In genomic region chr3:169846458-169847193, GRCh38 we compare ENCODE assay signal across 11 cellular contexts. TPM values are rescaled to one million over a fixed set of nuclear protein-coding genes. Genes with fewer than 3 reads are reported as not detected.
A peak's percentile ranks its signal among the peaks of the same experiment; 100 is the strongest.
DNase-seq lines count a peak whose midpoint lies in the region; ATAC-seq and TF ChIP-seq lines count a peak whose summit lies in the region.
"Had no signal": no experiment of that assay in that cellular context is flagged by ENCODE, and none has a peak within 500 bp of the region (broad histone marks: within the 10 kb centered on the region; RNA-seq: fewer than 3 reads in every experiment).

No MANE protein-coding gene starts in this region.

- no peak overlapping the region for H3K4me3 ChIP-seq in esophagus squamous epithelium
- H3K4me3 ChIP-seq: skin epidermis had no signal

- no peaks in the 10 kb centered on the region for H3K9me3 ChIP-seq in esophagus squamous epithelium

- TF ChIP-seq CTCF in esophagus squamous epithelium (IDR thresholded peaks at IDR 0.05), result no peak

- H3K27ac ChIP-seq in epithelial cell of prostate (peak overlapping the region; percentile 55), esophagus squamous epithelium (no peak overlapping the region)
- H3K27ac ChIP-seq: skin epidermis had no signal

- no peaks in the 10 kb centered on the region for H3K4me1 ChIP-seq in esophagus squamous epithelium

- ATAC-seq in GM21381 (IDR thresholded peaks at IDR 0.05; ENCODE audit: unreplicated experiment) (peak; percentile 91), HG03432 (IDR thresholded peaks at IDR 0.05; ENCODE audit: unreplicated experiment) (peak; percentile 99)
- no peak for ATAC-seq in stimulated activated naive CD8-positive, alpha-beta T cell treated with anti-CD3 and anti-CD28 coated beads, Interleukin-15, Interleukin-2, amounts not matched to agents 100 U/mL and 50 U/mL, for 24 hours

- TF ChIP-seq POLR2A in esophagus squamous epithelium (IDR thresholded peaks at IDR 0.05), result no peak

- H3K36me3 ChIP-seq in esophagus squamous epithelium, result no peaks in the 10 kb centered on the region

- WGBS in esophagus squamous epithelium, 2 donors, result 80 to 87% methylated on average over 11 of the region's 11 CpGs

- in situ Hi-C loops in Caki2 (cut with HindIII; ENCODE audit: low pct_unique_long_range_greater_than_20kb, low sequenced_read_pairs), result no loop called here

- peak; percentile 84 for DNase-seq in Caki2 (ENCODE audit: low read depth)
- peak; percentile 82 for DNase-seq in epithelial cell of prostate (ENCODE audit: low read depth, low spot score)
- DNase-seq in NCI-H2081 treated with DMSO at 0.1 percent for 48 hours (lab: John Stamatoyannopoulos, UW), result no peak
- DNase-seq in stimulated activated naive CD8-positive, alpha-beta T cell treated with anti-CD3 and anti-CD28 coated beads, Interleukin-15, Interleukin-2, amounts not matched to agents 100 U/mL and 50 U/mL, for 24 hours, result no peak
- DNase-seq in esophagus squamous epithelium (lab: John Stamatoyannopoulos, UW), result no peak
- no peak for DNase-seq in pons (ENCODE audit: low spot score)
- DNase-seq: dermis blood vessel endothelial cell had no signal

- intact Hi-C loops in esophagus squamous epithelium (cut with DNase I), result no loop called here

- no peaks in the 10 kb centered on the region for H3K27me3 ChIP-seq in esophagus squamous epithelium

RNA-seq across cellular contexts. Expression of gene LRRC31, which starts 23.1 kb away (rescaled TPM):
- total RNA-seq in Caki2 (2014; rRNA removed; shearing (Covaris generic); ENCODE audit: low replicate concordance), result 0.47 and 0.98 TPM in 2 replicates
- total RNA-seq in esophagus squamous epithelium, result not detected
- total RNA-seq: dermis blood vessel endothelial cell, SK-MEL-5 had no signal

RNA-seq across cellular contexts. Expression of gene LRRC34, which starts 33.9 kb away (rescaled TPM):
- 12.0 and 13.2 TPM in 2 replicates for total RNA-seq in Caki2 (2014; rRNA removed; shearing (Covaris generic); ENCODE audit: low replicate concordance)
- 1 to 10 TPM in 1 of 4 donors, under 1 TPM in 1, not detected in 2; 0.35 to 1.3 TPM for total RNA-seq in esophagus squamous epithelium

RNA-seq across cellular contexts. Expression of gene LRRIQ4, which starts 34.0 kb away (rescaled TPM):
- total RNA-seq in Caki2 (2014; rRNA removed; shearing (Covaris generic); ENCODE audit: low replicate concordance), result not detected in 2 replicates
- total RNA-seq in esophagus squamous epithelium, result not detected
- total RNA-seq: dermis blood vessel endothelial cell, SK-MEL-5 had no signal

Comparison
In these comparisons a context has a peak if more than half of its experiments do, and no peak if none do; other contexts are left out.
1. DNase-seq: peak in Caki2 (single experiment) and epithelial cell of prostate (single experiment); none in NCI-H2081 treated with DMSO at 0.1 percent for 48 hours (single experiment), stimulated activated naive CD8-positive, alpha-beta T cell treated with anti-CD3 and anti-CD28 coated beads, Interleukin-15, Interleukin-2, amounts not matched to agents 100 U/mL and 50 U/mL, for 24 hours (single experiment), esophagus squamous epithelium (single experiment) and pons (single experiment).